ENCODE assay signal across 8 cellular contexts in genomic region chr1:145892486-145893087, GRCh38. TPM values are rescaled to one million over a fixed set of nuclear protein-coding genes. Genes with fewer than 3 reads are reported as not detected.
A peak's percentile ranks its signal among the peaks of the same experiment; 100 is the strongest.
DNase-seq lines count a peak whose midpoint lies in the region; ATAC-seq and TF ChIP-seq lines count a peak whose summit lies in the region.

No MANE protein-coding gene starts in this region.

- H3K4me1 Mint-ChIP-seq in MCF 10A (ENCODE audit: insufficient read depth, unreplicated experiment), result peaks cover 36% of the 10 kb centered on the region

- H3K27me3 ChIP-seq in Loucy (ENCODE audit: insufficient read depth, low read length, poor library complexity, severe bottlenecking) (no peaks in the 10 kb centered on the region), layer of hippocampus (ENCODE audit: control insufficient read depth, insufficient read depth, low read length) (no peaks in the 10 kb centered on the region), thyroid gland (no peaks in the 10 kb centered on the region)

- H3K36me3 ChIP-seq in Loucy (ENCODE audit: insufficient read depth, low read length), result no peaks in the 10 kb centered on the region
- H3K36me3 ChIP-seq in thyroid gland, result no peaks in the 10 kb centered on the region

- H3F3A ChIP-seq in Loucy (ENCODE audit: low read depth), result no peaks in the 10 kb centered on the region

- H4K20me1 ChIP-seq in Loucy (ENCODE audit: insufficient read depth, low read length, poor library complexity, severe bottlenecking), result no peaks in the 10 kb centered on the region

- no peak overlapping the region for H3K4me3 ChIP-seq in Loucy (ENCODE audit: low read length, poor library complexity, severe bottlenecking)
- H3K4me3 ChIP-seq in thyroid gland (replicated peaks in 1 of 3), result no peak overlapping the region

- H3K9ac ChIP-seq in Loucy (ENCODE audit: low read depth, low read length, poor library complexity, severe bottlenecking), result peak overlapping the region; percentile 33

- no peaks in the 10 kb centered on the region for H3K4me1 ChIP-seq in Loucy (ENCODE audit: insufficient read depth, low read length, poor library complexity, severe bottlenecking)
- H3K4me1 ChIP-seq in thyroid gland, result peaks cover 11 to 24% of the 10 kb centered on the region in 2 donors

- 41 to 48% methylated on average over 3 of the region's 3 CpGs for WGBS in thyroid gland, 2 donors

- intact Hi-C loops in MCF 10A (cut with micrococcal nuclease) (loop anchor here (1.0 kb wide), 5 partner anchors 18 to 121 kb away; partner anchors contain the start of genes ITGA10 and RBM8A), thyroid gland (cut with DNase I) (loop anchor here (5.0 kb wide), 1 partner anchor 120 kb away; no protein-coding TSS in a partner anchor), head of caudate nucleus (cut with DNase I) (loop anchor here (10.0 kb wide), 1 partner anchor 122 kb away; no protein-coding TSS in a partner anchor)

- H3K4me2 ChIP-seq in Loucy (ENCODE audit: low read depth, low read length, poor library complexity, severe bottlenecking), result no peak overlapping the region

- peak overlapping the region; percentile 95 for H3K27ac Mint-ChIP-seq in MCF 10A (ENCODE audit: low read depth, unreplicated experiment)

- ATAC-seq in HG02642 (IDR thresholded peaks at IDR 0.05; ENCODE audit: poor library complexity, unreplicated experiment), result no peak
- no peak for ATAC-seq in GM18517 (IDR thresholded peaks at IDR 0.05; ENCODE audit: unreplicated experiment)

- peak; percentile 72 for DNase-seq in MCF 10A (ENCODE audit: unreplicated experiment)
- DNase-seq in thyroid gland, result peak; percentile 28 to 40
- DNase-seq in head of caudate nucleus, result no peak
- DNase-seq in GM19238 (ENCODE audit: insufficient read length, low spot score), result no peak

- H2AFZ ChIP-seq in Loucy (ENCODE audit: low read length), result 0 out of 2 replicates have a peak overlapping the region, but pooled peaks have one; percentile 52

- H3K9me3 ChIP-seq in Loucy (ENCODE audit: insufficient read depth, low read depth, low read length) (no peaks in the 10 kb centered on the region), thyroid gland (no peaks in the 10 kb centered on the region)

- POLR2A ChIA-PET in MCF 10A (lab: Yijun Ruan, JAX), result interaction anchor here (0.8 to 4.7 kb wide), 34 partner anchors 10 to 143 kb away, joined by 3 to 284 read pairs (median 10); partner anchors contain the start of genes ANKRD34A, ITGA10, LIX1L and NUDT17

- CTCF ChIA-PET in MCF 10A (lab: Yijun Ruan, JAX), result interaction anchor here (0.6 to 21.0 kb wide), 38 partner anchors 10 to 203 kb away, joined by 3 to 617 read pairs (median 7); partner anchors contain the start of genes ANKRD34A, HJV, ITGA10 and LIX1L

- TF ChIP-seq POLR2A in thyroid gland (IDR thresholded peaks at IDR 0.05), result no peak

- no peak for TF ChIP-seq CTCF in Loucy (conservative IDR thresholded peaks at IDR 0.05; ENCODE audit: low read length)
- no peak for TF ChIP-seq CTCF in MCF 10A (IDR thresholded peaks at IDR 0.05; ENCODE audit: unreplicated experiment)
- TF ChIP-seq CTCF in thyroid gland (IDR thresholded peaks at IDR 0.05), result no peak

- no peaks in the 10 kb centered on the region for H3K9me3 Mint-ChIP-seq in MCF 10A (ENCODE audit: unreplicated experiment)

- peak overlapping the region; percentile 57 for H3K4me3 Mint-ChIP-seq in MCF 10A (ENCODE audit: unreplicated experiment)

- peaks cover 17% of the 10 kb centered on the region for H3K36me3 Mint-ChIP-seq in MCF 10A (ENCODE audit: insufficient read depth, unreplicated experiment)

- H3K27me3 Mint-ChIP-seq in MCF 10A (ENCODE audit: insufficient read depth, unreplicated experiment), result no peaks in the 10 kb centered on the region

- H3K27ac ChIP-seq in layer of hippocampus (ENCODE audit: low read depth, low read length), result peak overlapping the region; percentile 84
- H3K27ac ChIP-seq in thyroid gland, result peak overlapping the region; percentile 75 to 96 (median 91)

- H3K9me2 ChIP-seq in Loucy (replicated peaks; ENCODE audit: low read depth, low read length), result no peaks in the 10 kb centered on the region

- H3K79me2 ChIP-seq in Loucy (ENCODE audit: insufficient read depth, low read length), result no peaks in the 10 kb centered on the region

- TSS peak; percentile 91 for BruUV-seq in MCF 10A (replicated peaks; lab: Mats Ljungman, UMichigan)

RNA-seq across cellular contexts. Expression of gene ANKRD35, which starts 6.9 kb away (rescaled TPM):
- total RNA-seq in MCF 10A (2022) (0.29 TPM in 1 of 2 replicates, not detected in the other), thyroid gland (1 to 10 TPM in 3 of 4 donors, under 1 TPM in 1; 0.58 to 3.8 (median 1.7) TPM)

RNA-seq across cellular contexts. Expression of gene ITGA10, which starts 17.3 kb away (rescaled TPM):
- total RNA-seq in MCF 10A (2022) (25.7 and 33.0 TPM in 2 replicates), thyroid gland (1 to 10 TPM; 3.0 to 7.3 (median 5.0) TPM)

RNA-seq across cellular contexts. Expression of gene PEX11B, which starts 25.9 kb away (rescaled TPM):
- total RNA-seq in MCF 10A (2022) (35.5 and 36.2 TPM in 2 replicates), thyroid gland (10 to 100 TPM; 30.6 to 42.1 (median 37.3) TPM)

RNA-seq across cellular contexts. Expression of gene PIAS3, which starts 33.7 kb away (rescaled TPM):
- total RNA-seq in MCF 10A (2022) (34.3 and 36.9 TPM in 2 replicates), thyroid gland (10 to 100 TPM; 16.9 to 22.8 (median 20.3) TPM)

RNA-seq across cellular contexts. Expression of gene RBM8A, which starts 34.7 kb away (rescaled TPM):
- total RNA-seq in MCF 10A (2022) (370 and 403 TPM in 2 replicates), thyroid gland (100 to 1,000 TPM; 108 to 143 (median 124) TPM)

Comparison
In these comparisons a context has a peak if more than half of its experiments do, and no peak if none do; other contexts are left out.
1. DNase-seq: peak in MCF 10A (single experiment) and thyroid gland (2 of 2); none in head of caudate nucleus (0 of 42) and GM19238 (single experiment).